In genomic region chr11:107493117-107493516, GRCh38 we compare ENCODE assay signal across 19 cellular contexts. TPM values are rescaled to one million over a fixed set of nuclear protein-coding genes. Genes with fewer than 3 reads are reported as not detected.
A peak's percentile ranks its signal among the peaks of the same experiment; 100 is the strongest.
DNase-seq lines count a peak whose midpoint lies in the region; ATAC-seq, FAIRE-seq and TF ChIP-seq lines count a peak whose summit lies in the region.
"Had no signal": no experiment of that assay in that cellular context is flagged by ENCODE, and none has a peak within 500 bp of the region (broad histone marks: within the 10 kb centered on the region; RNA-seq: fewer than 3 reads in every experiment).

No MANE protein-coding gene starts in this region.

- no peak for FAIRE-seq in D721Med (lab: Jason Lieb, UNC)
- FAIRE-seq: H1 had no signal

- CTCF ChIA-PET in HCT116 (lab: Charles Lee) (no interaction called here), SK-N-SH (lab: Yijun Ruan, JAX) (no interaction called here)

- H3K9me2 ChIP-seq in HCT116 (ENCODE audit: insufficient read depth) (no peaks in the 10 kb centered on the region), SK-N-SH (no peaks in the 10 kb centered on the region)

- H3K27me3 ChIP-seq in HCT116 (ENCODE audit: insufficient read depth, low read length): no peaks in the 10 kb centered on the region
- H3K27me3 ChIP-seq in SK-N-SH (ENCODE audit: insufficient read depth): no peaks in the 10 kb centered on the region
- H3K27me3 ChIP-seq in smooth muscle cell (ENCODE audit: low read depth): no peaks in the 10 kb centered on the region
- no peaks in the 10 kb centered on the region for H3K27me3 ChIP-seq in upper lobe of left lung
- H3K27me3 ChIP-seq: adrenal gland, transverse colon had no signal

- H3K4me2 ChIP-seq in HCT116 (ENCODE audit: low read length) (no peak overlapping the region), SK-N-SH (no peak overlapping the region), smooth muscle cell (no peak overlapping the region)

- WGBS in SK-N-SH (ENCODE audit: low lambda C conversion rate): 100% methylated on average over 1 of the region's 1 CpG
- WGBS in smooth muscle cell (ENCODE audit: low lambda C conversion rate): 88% methylated on average over 1 of the region's 1 CpG
- WGBS in upper lobe of left lung, 2 donors: 82 to 96% methylated on average over 1 of the region's 1 CpG

- TF ChIP-seq RAD21 in HCT116 (IDR thresholded peaks at IDR 0.05; ENCODE audit: low read depth): no peak
- TF ChIP-seq RAD21 in SK-N-SH (IDR thresholded peaks at IDR 0.05; ENCODE audit: low read length): no peak

- H2AFZ ChIP-seq in HCT116 (ENCODE audit: low read depth, low read length, poor library complexity, severe bottlenecking) (no peak overlapping the region), SK-N-SH (ENCODE audit: low read depth) (no peak overlapping the region), smooth muscle cell (ENCODE audit: low read depth) (no peak overlapping the region)

- H3K4me1 ChIP-seq in HCT116 (ENCODE audit: control insufficient read depth in 1 of 2, insufficient read depth in 2 of 2, low read length in 2 of 2) (peaks cover 0 to 7% of the 10 kb centered on the region in 2 experiments; a peak in 2 of 4 replicates), SK-N-SH (ENCODE audit: control insufficient read depth in 1 of 2, insufficient read depth in 2 of 2, low read depth in 1 of 2, low read length in 1 of 2) (peaks cover 0 to 7% of the 10 kb centered on the region in 2 experiments; a peak in 1 of 4 replicates), smooth muscle cell (ENCODE audit: low read depth) (no peaks in the 10 kb centered on the region), upper lobe of left lung (no peaks in the 10 kb centered on the region)
- H3K4me1 ChIP-seq: adrenal gland, transverse colon had no signal

- H3K9ac ChIP-seq in HCT116 (ENCODE audit: low read length): no peak overlapping the region
- no peak overlapping the region for H3K9ac ChIP-seq in SK-N-SH
- no peak overlapping the region for H3K9ac ChIP-seq in smooth muscle cell (ENCODE audit: low read depth)

- BruUV-seq in HCT116 (replicated peaks; lab: Mats Ljungman, UMichigan): no TSS peak

- H3K27ac ChIP-seq in HCT116 (ENCODE audit: low read depth, low read length): no peak overlapping the region
- no peak overlapping the region for H3K27ac ChIP-seq in SK-N-SH (ENCODE audit: low read depth in 2 of 2, low read length in 1 of 2)
- peak overlapping the region; percentile 28 for H3K27ac ChIP-seq in smooth muscle cell (ENCODE audit: low read depth)
- no peak overlapping the region for H3K27ac ChIP-seq in upper lobe of left lung
- H3K27ac ChIP-seq: adrenal gland, coronary artery, transverse colon had no signal

- TF ChIP-seq EP300 in SK-N-SH (IDR thresholded peaks at IDR 0.05; ENCODE audit: borderline replicate concordance in 1 of 2, low read depth in 1 of 2, low read length in 1 of 2): no peak; a peak in 1 of 4 replicates
- no peak for TF ChIP-seq EP300 in upper lobe of left lung (IDR thresholded peaks at IDR 0.05)

- TF ChIP-seq POLR2A in HCT116 (IDR thresholded peaks at IDR 0.05; ENCODE audit: borderline replicate concordance, extremely low read depth, insufficient read depth, insufficient read length): no peak
- no peak for TF ChIP-seq POLR2A in upper lobe of left lung (IDR thresholded peaks at IDR 0.05)

- RAD21 ChIA-PET in HCT116 (lab: Charles Lee; ENCODE audit: low non-redundant PET in 1 of 2, low total read pairs in 2 of 2, uncharacterized antibody in 2 of 2, unreplicated experiment in 2 of 2): no interaction called here

- H3F3A ChIP-seq in SK-N-SH (replicated peaks; ENCODE audit: insufficient read depth) (peaks cover 7% of the 10 kb centered on the region), smooth muscle cell (ENCODE audit: low read depth) (no peaks in the 10 kb centered on the region)

- no peak overlapping the region for H3K4me3 ChIP-seq in HCT116 (replicated peaks in 1 of 2; ENCODE audit: low read depth in 1 of 2, low read length in 2 of 2)
- H3K4me3 ChIP-seq in SK-N-SH (ENCODE audit: low read depth in 2 of 2, low read length in 1 of 2): no peak overlapping the region
- H3K4me3 ChIP-seq in smooth muscle cell: no peak overlapping the region
- H3K4me3 ChIP-seq in upper lobe of left lung: no peak overlapping the region
- H3K4me3 ChIP-seq: adrenal gland, coronary artery, transverse colon had no signal

- H3K9me3 ChIP-seq in HCT116 (ENCODE audit: control insufficient read depth in 1 of 2, insufficient read depth in 1 of 2, low read depth in 1 of 2, low read length in 2 of 2) (no peaks in the 10 kb centered on the region), SK-N-SH (no peaks in the 10 kb centered on the region), smooth muscle cell (replicated peaks; ENCODE audit: low read depth) (no peaks in the 10 kb centered on the region), upper lobe of left lung (no peaks in the 10 kb centered on the region)
- H3K9me3 ChIP-seq: adrenal gland, transverse colon had no signal

- no peaks in the 10 kb centered on the region for H3K79me2 ChIP-seq in HCT116 (ENCODE audit: insufficient read depth, low read length)
- H3K79me2 ChIP-seq in SK-N-SH (ENCODE audit: insufficient read depth): no peaks in the 10 kb centered on the region
- H3K79me2 ChIP-seq in smooth muscle cell (ENCODE audit: low read depth): no peaks in the 10 kb centered on the region

- POLR2A ChIA-PET in HCT116 (lab: Charles Lee) (no interaction called here), SK-N-SH (lab: Yijun Ruan, JAX) (no interaction called here)

- DNase-seq in HCT116 (ENCODE audit: low read depth, low spot score) (no peak), SK-N-SH (no peak), fibroblast of gingiva (ENCODE audit: low read depth) (peak; percentile 4), smooth muscle cell (lab: John Stamatoyannopoulos, UW; ENCODE audit: unreplicated experiment) (no peak), upper lobe of left lung (no peak), D721Med (ENCODE audit: insufficient read length, low spot score) (no peak)
- DNase-seq: activated CD4-positive, alpha-beta T cell treated with anti-CD3 and anti-CD28 coated beads, Interleukin-2, amount 10 ng/mL, durations not matched to agents 7 days and 5 days; activated T-cell treated with anti-CD3 and anti-CD28 coated beads, Interleukin-2, amount 50 U/mL, for 72 hours; CD8-positive, alpha-beta memory T cell; Karpas-422; NCI-H1694 treated with DMSO at 0.1 percent for 48 hours; NCI-H510A; right cardiac atrium; stimulated activated CD4-positive, alpha-beta T cell treated with anti-CD3 and anti-CD28 coated beads, Interleukin-4, amount 100 ng/mL, for 24 hours; transverse colon had no signal

- H4K20me1 ChIP-seq in HCT116 (ENCODE audit: insufficient read depth): no peaks in the 10 kb centered on the region
- no peaks in the 10 kb centered on the region for H4K20me1 ChIP-seq in SK-N-SH (ENCODE audit: insufficient read depth)
- no peaks in the 10 kb centered on the region for H4K20me1 ChIP-seq in smooth muscle cell (ENCODE audit: low read depth)

- TF ChIP-seq CTCF in HCT116 (IDR thresholded peaks at IDR 0.05 in 2 of 3, conservative IDR thresholded peaks at IDR 0.05 in 1 of 3; ENCODE audit: borderline replicate concordance in 1 of 3, insufficient read depth in 1 of 3, low read depth in 2 of 3, low read length in 2 of 3) (no peak), SK-N-SH (IDR thresholded peaks at IDR 0.05) (no peak), smooth muscle cell (IDR thresholded peaks at IDR 0.05; ENCODE audit: borderline replicate concordance, insufficient read depth, poor library complexity, severe bottlenecking) (no peak), upper lobe of left lung (IDR thresholded peaks at IDR 0.05) (no peak), D721Med (IDR thresholded peaks at IDR 0.05; ENCODE audit: insufficient read depth, missing control alignments) (no peak)

- intact Hi-C loops in HCT116 (cut with micrococcal nuclease): no loop called here

- ATAC-seq in HCT116: peak; percentile 55; the same call in 1 of the 2 replicates
- no peak for ATAC-seq in upper lobe of left lung (ENCODE audit: low FRiP score in 2 of 2)
- no peak for ATAC-seq in HG03045 (IDR thresholded peaks at IDR 0.05; ENCODE audit: unreplicated experiment)
- ATAC-seq: activated T-cell treated with anti-CD3 and anti-CD28 coated beads, Interleukin-2, amount 50 U/mL, for 72 hours; right cardiac atrium had no signal

- H3K36me3 ChIP-seq in HCT116 (ENCODE audit: control insufficient read depth in 1 of 2, insufficient read depth in 2 of 2, low read length in 2 of 2): no peaks in the 10 kb centered on the region
- no peaks in the 10 kb centered on the region for H3K36me3 ChIP-seq in SK-N-SH (replicated peaks in 1 of 2; ENCODE audit: control insufficient read depth in 1 of 2, insufficient read depth in 2 of 2, low read length in 1 of 2)
- H3K36me3 ChIP-seq in smooth muscle cell (ENCODE audit: low read depth): no peaks in the 10 kb centered on the region
- H3K36me3 ChIP-seq in upper lobe of left lung: no peaks in the 10 kb centered on the region
- H3K36me3 ChIP-seq: adrenal gland, transverse colon had no signal

TF ChIP-seq in HCT116, 20 proteins besides CTCF, POLR2A, EP300 and RAD21 (continues in another document):
- peak; percentile 69; the same call in 1 of the 2 replicates for TF ChIP-seq FOSL1 (IDR thresholded peaks at IDR 0.05; ENCODE audit: low read depth)
- no peak for TF ChIP-seq TCF7L2 (IDR thresholded peaks at IDR 0.05; ENCODE audit: borderline replicate concordance, extremely low read depth, insufficient read depth, insufficient read length)
- no peak for TF ChIP-seq ELF1 (IDR thresholded peaks at IDR 0.05; ENCODE audit: borderline replicate concordance, low read depth)
- no peak for TF ChIP-seq YY1 (IDR thresholded peaks at IDR 0.05; ENCODE audit: extremely low read depth, insufficient replicate concordance, low read depth, low read length)

TF ChIP-seq in SK-N-SH, 30 proteins besides CTCF, POLR2A, EP300 and RAD21 (continues in another document):
- no peak for TF ChIP-seq USF2 (IDR thresholded peaks at IDR 0.05; ENCODE audit: borderline replicate concordance, low read depth, low read length)
- TF ChIP-seq TCF12 (IDR thresholded peaks at IDR 0.05): peak; percentile 61
- TF ChIP-seq YY1 (IDR thresholded peaks at IDR 0.05; ENCODE audit: low read depth): no peak
- no peak for TF ChIP-seq SMC3 (IDR thresholded peaks at IDR 0.05; ENCODE audit: low read depth, low read length)
- no peak for TF ChIP-seq RCOR1 (IDR thresholded peaks at IDR 0.05; ENCODE audit: low read length)

RNA-seq across cellular contexts. Expression of gene CWF19L2, which starts 35.5 kb away (rescaled TPM):
- total RNA-seq in HCT116 (2021; ENCODE audit: unreplicated experiment) (7.0 TPM), smooth muscle cell (17.6 and 19.3 TPM in 2 replicates), upper lobe of left lung (10 to 100 TPM; 12.8 to 37.7 (median 21.7) TPM)
- 1.9 and 2.0 TPM in 2 replicates for polyA plus RNA-seq in HCT116 (2012)
- polyA plus RNA-seq in SK-N-SH (2012; rRNA removed) (0.74 and 0.83 TPM in 2 replicates), smooth muscle cell (4.2 and 6.1 TPM in 2 replicates)
- 1.2 and 1.7 TPM in 2 replicates for polyA plus RNA-seq in SK-N-SH (2012; cell fraction: cytosol; rRNA removed)
- 0.52 and 1.0 TPM in 2 replicates for polyA plus RNA-seq in SK-N-SH (2012; cell fraction: nucleus; rRNA removed)

Comparison
In these comparisons a context has a peak if more than half of its experiments do, and no peak if none do; other contexts are left out.
1. Of the 11 proteins assayed by ChIP-seq in both SK-N-SH and HCT116: peak only in SK-N-SH: none; only in HCT116: none; in both: JUND and MAX; in neither: 9.